In the genomic region with DNA sequence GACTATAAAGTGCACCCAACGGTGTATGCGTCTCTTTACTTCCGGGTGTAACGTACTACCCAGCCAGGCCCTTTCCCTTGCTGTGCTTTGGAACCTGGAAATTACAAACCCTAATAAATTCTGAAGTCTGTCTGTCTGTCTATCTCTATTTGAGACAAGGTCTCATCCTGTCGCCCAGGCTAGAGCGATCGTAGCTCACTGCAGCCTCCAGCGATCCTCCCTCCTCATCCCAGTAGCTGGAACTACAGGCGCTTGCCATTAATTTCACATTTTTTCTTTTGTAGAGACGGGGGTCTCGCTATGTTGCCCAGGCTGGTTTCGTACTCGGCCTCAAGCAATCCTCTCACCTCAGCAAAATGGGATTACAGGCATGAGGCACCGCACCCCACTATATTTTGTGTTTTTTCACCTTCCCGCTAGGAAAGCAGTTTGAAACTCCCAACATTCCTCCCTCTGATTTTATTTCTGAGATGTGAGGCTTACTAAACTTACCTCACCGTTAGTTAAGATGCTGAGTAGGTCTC, we compare ENCODE assay signal across 8 cellular contexts. TPM values are rescaled to one million over a fixed set of nuclear protein-coding genes. Genes with fewer than 3 reads are reported as not detected.
DNase-seq lines count a peak whose midpoint lies in the region; ATAC-seq and TF ChIP-seq lines count a peak whose summit lies in the region.

No MANE protein-coding gene starts in this region.

- DNase-seq in LNCaP clone FGC (ENCODE audit: low read depth) (no peak), choroid plexus epithelial cell (ENCODE audit: low read depth) (no peak), MV-4-11 (lab: John Stamatoyannopoulos, UW) (no peak), dedifferentiated amniotic fluid mesenchymal stem cell (ENCODE audit: extremely low spot score) (no peak), Ammon's horn (ENCODE audit: low spot score) (no peak)

- no peaks in the 10 kb centered on the region for H3K27me3 ChIP-seq in mononuclear cell (ENCODE audit: insufficient read depth, low read length)

- peak overlapping the region; percentile 67 for H3K4me3 ChIP-seq in GM08714 (ENCODE audit: low read length)
- peak overlapping the region; percentile 93 for H3K4me3 ChIP-seq in LNCaP clone FGC (ENCODE audit: low read depth, low read length)
- peak overlapping the region; percentile 89 for H3K4me3 ChIP-seq in choroid plexus epithelial cell (ENCODE audit: low read depth, low read length)
- H3K4me3 ChIP-seq in mononuclear cell (ENCODE audit: low read length), result peak overlapping the region; percentile 97

- peak; percentile 52 for ATAC-seq in GM21723 (IDR thresholded peaks at IDR 0.05; ENCODE audit: unreplicated experiment)

- H3K9me3 ChIP-seq in mononuclear cell (ENCODE audit: low read depth, low read length), result no peaks in the 10 kb centered on the region

- no peak for TF ChIP-seq CTCF in LNCaP clone FGC (IDR thresholded peaks at IDR 0.05; ENCODE audit: control insufficient read depth, extremely low read depth, insufficient read depth)
- TF ChIP-seq CTCF in choroid plexus epithelial cell (conservative IDR thresholded peaks at IDR 0.05; ENCODE audit: low read depth, low read length), result no peak

- H3K4me1 ChIP-seq in mononuclear cell (ENCODE audit: insufficient read depth, low read length), result peaks cover 18% of the 10 kb centered on the region

RNA-seq across cellular contexts. Expression of a gene that starts 0.5 kb away (rescaled TPM):
- total RNA-seq in mononuclear cell, result 54.9 TPM

RNA-seq across cellular contexts. Expression of a gene that starts 31.3 kb away (rescaled TPM):
- total RNA-seq in mononuclear cell, result 7.7 TPM
